Comparison of ENCODE assay signal across 25 cellular contexts in genomic region chr18:55339990-55340389, GRCh38.
A peak's percentile ranks its signal among the peaks of the same experiment; 100 is the strongest.
DNase-seq lines count a peak whose midpoint lies in the region; ATAC-seq and TF ChIP-seq lines count a peak whose summit lies in the region.
"Had no signal": no experiment of that assay in that cellular context is flagged by ENCODE, and none has a peak within 500 bp of the region (broad histone marks: within the 10 kb centered on the region; RNA-seq: fewer than 3 reads in every experiment).

No MANE protein-coding gene starts in this region.

- peak overlapping the region; percentile 64 to 81 for H3K27ac ChIP-seq in right atrium auricular region
- H3K27ac ChIP-seq in psoas muscle = peak overlapping the region; percentile 91
- peak overlapping the region; percentile 15 for H3K27ac ChIP-seq in vagina
- H3K27ac ChIP-seq: colonic mucosa, WERI-Rb-1 had no signal

- DNase-seq in right atrium auricular region (ENCODE audit: low spot score) (no peak), left cardiac atrium (no peak), endothelial cell (ENCODE audit: low spot score) (no peak), psoas muscle (no peak), vagina (ENCODE audit: extremely low spot score in 2 of 2) (no peak), OCI-M1 (lab: John Stamatoyannopoulos, UW) (no peak), NCI-H510A (lab: John Stamatoyannopoulos, UW) (no peak), C1 segment of cervical spinal cord (lab: John Stamatoyannopoulos, UW) (no peak)
- DNase-seq: activated CD4-positive, alpha-beta T cell treated with anti-CD3 and anti-CD28 coated beads, Interleukin-2, amount 50 U/mL, for 1 hour; activated gamma-delta T cell; activated naive CD8-positive, alpha-beta T cell treated with anti-CD3 and anti-CD28 coated beads for 36 hours; activated T-cell treated with anti-CD3 and anti-CD28 coated beads, Interleukin-2, amount 50 U/mL, for 24 hours; aorta; colonic mucosa; effector CD8-positive, alpha-beta T cell; glutamatergic neuron; islet precursor cell; mucosa of descending colon; NCI-H187; Peyer's patch; SHP77 treated with DMSO at 0.1 percent for 48 hours; stimulated activated naive CD4-positive, alpha-beta T cell treated with Interleukin-2 at 50 U/mL for 16 hours; T1000; WERI-Rb-1 had no signal

- H3K4me1 Mint-ChIP-seq in endothelial cell (ENCODE audit: unreplicated experiment) = peaks cover 31% of the 10 kb centered on the region
- H3K4me1 Mint-ChIP-seq: activated naive CD8-positive, alpha-beta T cell treated with anti-CD3 and anti-CD28 coated beads for 36 hours had no signal

- no peak for ATAC-seq in left cardiac atrium
- no peak for ATAC-seq in psoas muscle
- ATAC-seq: mucosa of descending colon had no signal

- H3K9me3 Mint-ChIP-seq in endothelial cell (ENCODE audit: unreplicated experiment) = no peaks in the 10 kb centered on the region
- H3K9me3 Mint-ChIP-seq: activated naive CD8-positive, alpha-beta T cell treated with anti-CD3 and anti-CD28 coated beads for 36 hours; activated T-cell treated with anti-CD3 and anti-CD28 coated beads, Interleukin-2, amount 50 U/mL, for 24 hours; nephron had no signal

- no peak for TF ChIP-seq POLR2A in vagina (IDR thresholded peaks at IDR 0.05)

- H3K27ac Mint-ChIP-seq in endothelial cell (ENCODE audit: unreplicated experiment) = peak overlapping the region; percentile 53
- H3K27ac Mint-ChIP-seq: activated naive CD8-positive, alpha-beta T cell treated with anti-CD3 and anti-CD28 coated beads for 36 hours; activated T-cell treated with anti-CD3 and anti-CD28 coated beads, Interleukin-2, amount 50 U/mL, for 24 hours; nephron had no signal

- no peaks in the 10 kb centered on the region for H3K27me3 Mint-ChIP-seq in endothelial cell (ENCODE audit: unreplicated experiment)
- H3K27me3 Mint-ChIP-seq: activated T-cell treated with anti-CD3 and anti-CD28 coated beads, Interleukin-2, amount 50 U/mL, for 24 hours had no signal

- H3K4me3 ChIP-seq in right atrium auricular region (no peak overlapping the region), psoas muscle (no peak overlapping the region), vagina (no peak overlapping the region)
- H3K4me3 ChIP-seq: colonic mucosa, mucosa of descending colon, Peyer's patch had no signal

- H3K36me3 ChIP-seq in right atrium auricular region (no peaks in the 10 kb centered on the region), psoas muscle (ENCODE audit: insufficient read depth in 1 of 2, low read depth in 1 of 2) (no peaks in the 10 kb centered on the region), vagina (no peaks in the 10 kb centered on the region)
- H3K36me3 ChIP-seq: colonic mucosa, Peyer's patch, WERI-Rb-1 had no signal

- WGBS in psoas muscle, 3 donors = 74 to 87% (median 82%) methylated on average over 7 of the region's 7 CpGs

- no peaks in the 10 kb centered on the region for H3K36me3 Mint-ChIP-seq in endothelial cell (ENCODE audit: low read depth, unreplicated experiment)
- H3K36me3 Mint-ChIP-seq: activated naive CD8-positive, alpha-beta T cell treated with anti-CD3 and anti-CD28 coated beads for 36 hours had no signal

- H3K4me3 Mint-ChIP-seq in endothelial cell (ENCODE audit: unreplicated experiment) = no peak overlapping the region
- H3K4me3 Mint-ChIP-seq: activated naive CD8-positive, alpha-beta T cell treated with anti-CD3 and anti-CD28 coated beads for 36 hours; activated T-cell treated with anti-CD3 and anti-CD28 coated beads, Interleukin-2, amount 50 U/mL, for 24 hours; nephron had no signal

- peaks cover 0 to 40% of the 10 kb centered on the region in 2 donors for H3K4me1 ChIP-seq in right atrium auricular region
- peaks cover 64% of the 10 kb centered on the region for H3K4me1 ChIP-seq in psoas muscle
- peaks cover 6% of the 10 kb centered on the region for H3K4me1 ChIP-seq in vagina
- H3K4me1 ChIP-seq: colonic mucosa had no signal

- H3K27me3 ChIP-seq in right atrium auricular region (no peaks in the 10 kb centered on the region), psoas muscle (ENCODE audit: insufficient read depth in 3 of 3, low read length in 2 of 3) (no peaks in the 10 kb centered on the region), vagina (no peaks in the 10 kb centered on the region)
- H3K27me3 ChIP-seq: colonic mucosa, Peyer's patch had no signal

- TF ChIP-seq CTCF in right atrium auricular region (IDR thresholded peaks at IDR 0.05) (no peak), endothelial cell (IDR thresholded peaks at IDR 0.05; ENCODE audit: unreplicated experiment) (no peak), psoas muscle (IDR thresholded peaks at IDR 0.05) (no peak), vagina (IDR thresholded peaks at IDR 0.05) (no peak)

- intact Hi-C loops in left cardiac atrium (cut with DNase I) = loop anchor here in 1 of 2 donors (10.0 kb wide), 2 partner anchors 65 to 245 kb away; partner anchors contain the start of gene TCF4
- intact Hi-C loops in psoas muscle (cut with DNase I) = loop anchor here (2.0 to 5.0 kb wide), 3 partner anchors 62 to 242 kb away; no protein-coding TSS in a partner anchor
- intact Hi-C loops in vagina (cut with DNase I) = no loop called here

- H3K9me3 ChIP-seq in right atrium auricular region = no peaks in the 10 kb centered on the region
- H3K9me3 ChIP-seq in psoas muscle = no peaks in the 10 kb centered on the region
- H3K9me3 ChIP-seq in vagina = no peaks in the 10 kb centered on the region
- H3K9me3 ChIP-seq: colonic mucosa, mucosa of descending colon, Peyer's patch had no signal

Comparison
In these comparisons a context has a peak if more than half of its experiments do, and no peak if none do; other contexts are left out.
1. H3K27ac ChIP-seq: peak in every context shown above with its lines; median percentile 91 in psoas muscle; 72 in right atrium auricular region; 15 in vagina.